In genomic region chr15:64249842-64250575, GRCh38 we compare ENCODE assay signal across 14 cellular contexts.
DNase-seq lines count a peak whose midpoint lies in the region; ATAC-seq, FAIRE-seq and TF ChIP-seq lines count a peak whose summit lies in the region.
"Had no signal": no experiment of that assay in that cellular context is flagged by ENCODE, and none has a peak within 500 bp of the region (broad histone marks: within the 10 kb centered on the region; RNA-seq: fewer than 3 reads in every experiment).

No MANE protein-coding gene starts in this region.

- H3K9me3 ChIP-seq in kidney (ENCODE audit: control insufficient read depth in 1 of 2, low read length in 2 of 2) (no peaks in the 10 kb centered on the region), uterus (no peaks in the 10 kb centered on the region)
- H3K9me3 ChIP-seq: right atrium auricular region, stomach had no signal

- H3K27me3 ChIP-seq in uterus, result no peaks in the 10 kb centered on the region
- H3K27me3 ChIP-seq: cardiac muscle cell, right atrium auricular region, stomach had no signal

- H3K36me3 ChIP-seq in kidney (ENCODE audit: control insufficient read depth in 1 of 2, insufficient read depth in 2 of 2, low read length in 2 of 2) (no peaks in the 10 kb centered on the region), uterus (no peaks in the 10 kb centered on the region)
- H3K36me3 ChIP-seq: cardiac muscle cell, right atrium auricular region, stomach had no signal

- no peak for ATAC-seq in HG02798 (IDR thresholded peaks at IDR 0.05; ENCODE audit: poor library complexity, unreplicated experiment)
- ATAC-seq in GM18868 (IDR thresholded peaks at IDR 0.05; ENCODE audit: unreplicated experiment), result no peak
- ATAC-seq: K562 had no signal

- POLR2A ChIA-PET in HEK293T (lab: Yijun Ruan, JAX), result no interaction called here

- TF ChIP-seq POLR2A in uterus (IDR thresholded peaks at IDR 0.05), result no peak

- intact Hi-C loops in kidney (cut with DNase I), result no loop called here
- intact Hi-C loops in uterus (cut with DNase I; ENCODE audit: low total_unique reads), result no loop called here

- DNase-seq in HEK293T (ENCODE audit: extremely low spot score) (no peak), astrocyte of the spinal cord (ENCODE audit: low read depth, low spot score) (peak; percentile 14), kidney (no peak), uterus (no peak), DMS79 treated with DMSO at 0.1 percent for 48 hours (lab: John Stamatoyannopoulos, UW) (no peak)
- DNase-seq: activated CD4-positive, alpha-beta T cell treated with anti-CD3 and anti-CD28 coated beads for 4 hours; activated gamma-delta T cell treated with Interleukin-2 at 50 U/mL for 16 hours; NCI-H1930; stomach had no signal

- CTCF ChIA-PET in HEK293T (lab: Yijun Ruan, JAX), result no interaction called here

- FAIRE-seq in kidney (lab: Jason Lieb, UNC), result no peak
- FAIRE-seq: K562 had no signal

- H3K27ac ChIP-seq in kidney (ENCODE audit: low read depth in 2 of 2, low read length in 2 of 2), result peak overlapping the region; percentile 55 to 76
- H3K27ac ChIP-seq in uterus, result peak overlapping the region; percentile 68 to 90
- H3K27ac ChIP-seq: cardiac muscle cell, right atrium auricular region had no signal

- no peak for TF ChIP-seq CTCF in astrocyte of the spinal cord (IDR thresholded peaks at IDR 0.05; ENCODE audit: low read depth, low read length)
- TF ChIP-seq CTCF in kidney (IDR thresholded peaks at IDR 0.05; ENCODE audit: borderline replicate concordance, extremely low read depth, insufficient read depth), result no peak
- TF ChIP-seq CTCF in uterus (IDR thresholded peaks at IDR 0.05), result no peak

- in situ Hi-C loops in astrocyte of the spinal cord (cut with HindIII; ENCODE audit: low sequenced_read_pairs), result no loop called here

- no peak overlapping the region for H3K4me3 ChIP-seq in astrocyte of the spinal cord (ENCODE audit: low read depth, low read length)
- no peak overlapping the region for H3K4me3 ChIP-seq in kidney (ENCODE audit: low read length in 2 of 2)
- H3K4me3 ChIP-seq in uterus, result no peak overlapping the region
- H3K4me3 ChIP-seq: cardiac muscle cell, K562, right atrium auricular region, stomach had no signal

- H3K9ac ChIP-seq in kidney (ENCODE audit: low read length in 2 of 2), result peak overlapping the region in 1 of 2 donors; percentile 7

- H3K4me1 ChIP-seq in kidney (ENCODE audit: control insufficient read depth in 1 of 2, insufficient read depth in 1 of 2, low read depth in 1 of 2, low read length in 2 of 2) (peaks cover 5 to 22% of the 10 kb centered on the region in 2 donors), uterus (no peaks in the 10 kb centered on the region)

TF ChIP-seq in HEK293T, 16 proteins besides CTCF, POLR2A, EP300 and RAD21:
- 0 out of 2 replicates have a peak, but pooled peaks have one; percentile 38 for TF ChIP-seq FOXA1 (IDR thresholded peaks at IDR 0.05)
- no peak for TF ChIP-seq SUZ12 (IDR thresholded peaks at IDR 0.05)
TF ChIP-seq in HEK293T: peak in this region for 1.
